In genomic region chr6:52802806-52803205, GRCh38 we compare ENCODE assay signal across 28 cellular contexts. TPM values are rescaled to one million over a fixed set of nuclear protein-coding genes. Genes with fewer than 3 reads are reported as not detected.
"Had no signal": no experiment of that assay in that cellular context is flagged by ENCODE, and none has a peak within 500 bp of the region (broad histone marks: within the 10 kb centered on the region; RNA-seq: fewer than 3 reads in every experiment).

No MANE protein-coding gene starts in this region.

- H3K27me3 ChIP-seq: tibial artery, upper lobe of right lung had no signal

- H3K4me3 Mint-ChIP-seq: central memory CD8-positive, alpha-beta T cell; naive B cell; nephron had no signal

- H3K36me3 Mint-ChIP-seq: naive B cell had no signal

- H3K4me3 ChIP-seq: dorsolateral prefrontal cortex, heart right ventricle, psoas muscle, suprapubic skin, tibial artery, upper lobe of right lung had no signal

- H3K27ac ChIP-seq: dorsolateral prefrontal cortex, heart right ventricle, parathyroid adenoma, psoas muscle, suprapubic skin, tibial artery, upper lobe of right lung had no signal

- H3K4me1 ChIP-seq: heart right ventricle, parathyroid adenoma, psoas muscle, suprapubic skin, upper lobe of right lung had no signal

- ATAC-seq: esophagus mucosa, heart right ventricle, left cardiac atrium, left ventricle myocardium superior, psoas muscle, sciatic nerve, upper lobe of right lung had no signal

- H3K9me3 Mint-ChIP-seq: central memory CD8-positive, alpha-beta T cell; nephron had no signal

- H3K27ac Mint-ChIP-seq: naive B cell, nephron had no signal

- H3K9me3 ChIP-seq: heart right ventricle, psoas muscle, suprapubic skin, tibial artery, upper lobe of right lung had no signal

- H3K4me1 Mint-ChIP-seq: central memory CD8-positive, alpha-beta T cell; naive B cell; nephron had no signal

- DNase-seq: cortex of kidney; dorsolateral prefrontal cortex; effector memory CD4-positive, alpha-beta T cell; heart right ventricle; left cardiac atrium; left ventricle myocardium superior; mesendoderm; naive B cell; occipital lobe; psoas muscle; retina; stimulated activated CD4-positive, alpha-beta T cell treated with anti-CD3 and anti-CD28 coated beads, Interleukin-12 subunit alpha, Interleukin-12 subunit beta, amount 100 ng/mL, for 4 hours; stimulated activated CD4-positive, alpha-beta T cell treated with anti-CD3 and anti-CD28 coated beads, Interleukin-2, amount 100 ng/mL, for 48 hours; stimulated activated naive CD4-positive, alpha-beta T cell treated with Interleukin-2 at 50 U/mL for 16 hours; tibial artery; upper lobe of right lung had no signal

- H3K36me3 ChIP-seq: heart right ventricle, suprapubic skin, tibial artery, upper lobe of right lung had no signal

RNA-seq across cellular contexts. Expression of gene GSTA1, which starts 0.8 kb away (rescaled TPM):
- total RNA-seq: fibroblast of lung, frontal cortex, glomerular endothelial cell, heart right ventricle, left cardiac atrium, left ventricle myocardium superior, lung microvascular endothelial cell, skeletal muscle tissue, suprapubic skin had no signal
- polyA plus RNA-seq: fibroblast of lung, heart right ventricle, keratinocyte had no signal

RNA-seq across cellular contexts. Expression of gene GSTA5, which starts 37.8 kb away (rescaled TPM):
- total RNA-seq: dorsolateral prefrontal cortex, esophagus mucosa, fibroblast of lung, frontal cortex, glomerular endothelial cell, heart right ventricle, left cardiac atrium, left ventricle myocardium superior, lung microvascular endothelial cell, occipital lobe, psoas muscle, sciatic nerve, skeletal muscle tissue, suprapubic skin, upper lobe of right lung had no signal
- polyA plus RNA-seq: fibroblast of lung, heart right ventricle, keratinocyte, psoas muscle had no signal

RNA-seq across cellular contexts. Expression of gene GSTA2, which starts 39.5 kb away (rescaled TPM):
- total RNA-seq: esophagus mucosa, fibroblast of lung, frontal cortex, glomerular endothelial cell, heart right ventricle, left cardiac atrium, left ventricle myocardium superior, lung microvascular endothelial cell, occipital lobe, psoas muscle, sciatic nerve, suprapubic skin, upper lobe of right lung had no signal
- polyA plus RNA-seq: fibroblast of lung, heart right ventricle, keratinocyte had no signal
